Comparison of ENCODE assay signal across 7 cellular contexts in the genomic region with DNA sequence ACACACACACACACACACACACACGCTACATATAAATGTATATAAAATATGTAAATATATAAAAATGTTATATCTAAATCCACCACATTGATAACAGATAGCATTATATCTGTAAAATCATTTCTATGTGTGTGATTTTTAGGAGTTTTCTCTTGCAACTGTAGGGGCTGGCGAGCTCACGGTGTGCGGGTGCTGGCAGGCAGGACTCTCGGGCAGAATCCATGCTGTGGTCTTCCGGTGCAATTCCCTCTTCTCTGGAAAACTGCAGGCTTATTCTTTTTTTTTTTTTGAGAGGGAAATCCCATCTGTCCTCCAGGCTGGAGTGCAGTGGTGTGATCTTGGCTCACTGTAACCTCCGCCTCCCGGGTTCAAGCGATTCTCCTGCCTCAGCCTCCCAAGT.
DNase-seq lines count a peak whose midpoint lies in the region; ATAC-seq and TF ChIP-seq lines count a peak whose summit lies in the region.
"Not testable (repeated sequence)": the region's sequence is repeated elsewhere in the genome, so short reads cannot be mapped to it uniquely, and the experiment has no call there.

No MANE protein-coding gene starts in this region.

- intact Hi-C loops in cardiac septum (cut with DNase I) = not testable (repeated sequence)

- WGBS in suprapubic skin = 65% methylated on average over 9 of the region's 9 CpGs

- H3K4me1 ChIP-seq in adipocyte (ENCODE audit: control insufficient read depth, insufficient read depth, low read length) (peaks cover 27% of the 10 kb centered on the region), suprapubic skin (peaks cover 34% of the 10 kb centered on the region)

- TF ChIP-seq EP300 in suprapubic skin (IDR thresholded peaks at IDR 0.05) = not testable (repeated sequence)

- H3K4me3 Mint-ChIP-seq in osteocyte (ENCODE audit: unreplicated experiment) = not testable (repeated sequence)

- H3K4me3 ChIP-seq in AG10803 (ENCODE audit: low read length); suprapubic skin: not testable (repeated sequence)
- H3K4me3 ChIP-seq in adipocyte (ENCODE audit: low read length) = peak overlapping the region; percentile 47

- H3K4me1 Mint-ChIP-seq in osteocyte (ENCODE audit: unreplicated experiment) = peaks cover 42% of the 10 kb centered on the region

- H3K27ac ChIP-seq in suprapubic skin = peak overlapping the region; percentile 62

- not testable (repeated sequence) for H3K9me3 ChIP-seq in adipocyte (ENCODE audit: control insufficient read depth, low read length); suprapubic skin

- ATAC-seq in left lobe of liver = not testable (repeated sequence)

- not testable (repeated sequence) for H3K36me3 Mint-ChIP-seq in osteocyte (ENCODE audit: unreplicated experiment)

- TF ChIP-seq CTCF in AG10803 (conservative IDR thresholded peaks at IDR 0.05; ENCODE audit: low read length); osteocyte (IDR thresholded peaks at IDR 0.05); suprapubic skin (IDR thresholded peaks at IDR 0.05): not testable (repeated sequence)

- peak overlapping the region; percentile 74 for H3K9ac ChIP-seq in adipocyte (ENCODE audit: low read length)

- H3K27me3 Mint-ChIP-seq in osteocyte (ENCODE audit: unreplicated experiment) = not testable (repeated sequence)

- not testable (repeated sequence) for H3K9me3 Mint-ChIP-seq in osteocyte (ENCODE audit: unreplicated experiment)

- H3K27ac Mint-ChIP-seq in osteocyte (ENCODE audit: unreplicated experiment) = peak overlapping the region; percentile 96

- not testable (repeated sequence) for TF ChIP-seq POLR2A in suprapubic skin (IDR thresholded peaks at IDR 0.05)

- H3K27me3 ChIP-seq in adipocyte (replicated peaks; ENCODE audit: control insufficient read depth, insufficient read depth, low read length); suprapubic skin: not testable (repeated sequence)

- DNase-seq in AG10803 (ENCODE audit: low read depth) (peak; percentile 33), ecto neural progenitor cell (ENCODE audit: low spot score) (peak; percentile 11), cardiac septum (ENCODE audit: low spot score) (peak; percentile 31), left lobe of liver (ENCODE audit: low spot score) (peak; percentile 15), suprapubic skin (ENCODE audit: low spot score in 2 of 2) (peak in 1 of 2 donors; percentile 30)
- DNase-seq in adipocyte (ENCODE audit: low read depth); osteocyte (ENCODE audit: extremely low spot score, unreplicated experiment): not testable (repeated sequence)

- H3K36me3 ChIP-seq in adipocyte (ENCODE audit: control insufficient read depth, insufficient read depth, low read length, severe bottlenecking); suprapubic skin: not testable (repeated sequence)
